ENCODE assay signal across 8 cellular contexts in the genomic region with DNA sequence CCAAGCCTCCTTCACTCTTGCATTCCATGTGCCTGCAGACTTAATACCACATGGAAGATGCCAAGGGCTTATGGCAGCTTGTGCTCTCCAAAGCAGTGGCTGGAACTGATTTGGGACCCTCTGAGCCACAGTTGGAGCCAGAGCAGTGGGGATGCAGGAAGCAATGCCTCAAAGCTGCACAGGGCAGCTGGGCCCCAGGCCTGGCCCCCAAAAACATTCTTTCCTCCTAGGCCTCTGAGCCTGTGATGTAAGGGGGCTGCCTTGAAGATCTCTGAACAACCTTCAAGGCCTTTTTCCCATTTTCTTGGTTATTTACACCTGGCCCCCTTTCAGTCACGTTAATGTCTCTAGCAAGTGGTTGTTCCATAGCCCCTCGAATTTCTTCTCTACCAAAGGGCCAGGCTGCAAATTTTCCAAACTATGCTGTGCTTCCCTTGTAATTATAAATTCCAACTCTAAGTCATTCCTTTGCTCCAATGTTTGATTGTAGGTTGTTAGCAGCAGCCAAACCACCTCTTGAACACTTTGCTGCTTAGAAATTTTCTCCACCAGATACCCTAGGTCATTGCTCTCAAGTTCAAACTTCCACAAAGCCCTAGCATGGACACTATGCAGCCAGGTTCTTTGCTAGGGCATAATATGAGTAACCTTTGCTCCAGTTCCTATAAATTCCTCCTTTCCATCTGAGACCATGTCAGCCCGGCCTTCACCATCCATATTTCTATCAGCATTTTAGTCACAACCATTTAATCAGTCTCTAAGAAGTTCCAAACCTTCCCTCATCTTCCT.
"Had no signal": no experiment of that assay in that cellular context is flagged by ENCODE, and none has a peak within 500 bp of the region (broad histone marks: within the 10 kb centered on the region; RNA-seq: fewer than 3 reads in every experiment).

No MANE protein-coding gene starts in this region.

- DNase-seq: GM23248, GOT3, H7, KBM-7 had no signal

- H3K4me3 ChIP-seq: GM23248, HAP-1 had no signal

- FAIRE-seq: HTR-8/SVneo had no signal

- H3K27ac ChIP-seq: GM23248, KMS-11 had no signal

- H3K4me1 ChIP-seq: HAP-1 had no signal

- H3K4me2 ChIP-seq: KMS-11 had no signal

- H2AFZ ChIP-seq: GM23248 had no signal

- H3K36me3 ChIP-seq: HAP-1 had no signal

- ATAC-seq: HCT116 had no signal

- H3K9ac ChIP-seq: GM23248, KMS-11 had no signal
